9 cellular contexts compared by ENCODE assay signal in genomic region chr11:72308226-72309073, GRCh38.
DNase-seq lines count a peak whose midpoint lies in the region; ATAC-seq lines count a peak whose summit lies in the region.
"Had no signal": no experiment of that assay in that cellular context is flagged by ENCODE, and none has a peak within 500 bp of the region (broad histone marks: within the 10 kb centered on the region; RNA-seq: fewer than 3 reads in every experiment).

No MANE protein-coding gene starts in this region.

- intact Hi-C loops in cardiac septum (cut with DNase I), result no loop called here

- H4K20me1 ChIP-seq in GM23248 (ENCODE audit: insufficient read depth), result no peaks in the 10 kb centered on the region

- DNase-seq in GM23248 (peak; percentile 90), NCI-H510A (lab: John Stamatoyannopoulos, UW) (peak; percentile 74), ecto neural progenitor cell (ENCODE audit: low spot score) (peak; percentile 53), superior temporal gyrus (ENCODE audit: extremely low spot score) (peak; percentile 70), globus pallidus (ENCODE audit: low spot score) (no peak), cardiac septum (ENCODE audit: low spot score) (no peak)
- DNase-seq in activated CD4-positive, alpha-beta T cell treated with anti-CD3 and anti-CD28 coated beads for 48 hours, result no peak

- no peak for ATAC-seq in HG03469 (IDR thresholded peaks at IDR 0.05; ENCODE audit: unreplicated experiment)

- H3K9me3 ChIP-seq in GM23248 (ENCODE audit: low read depth), result no peaks in the 10 kb centered on the region
- H3K9me3 ChIP-seq: SJSA1 had no signal

- H3K79me2 ChIP-seq in GM23248 (ENCODE audit: insufficient read depth), result no peaks in the 10 kb centered on the region

- H3K27me3 ChIP-seq in GM23248 (replicated peaks; ENCODE audit: insufficient read depth), result no peaks in the 10 kb centered on the region
- H3K27me3 ChIP-seq: SJSA1 had no signal

- no peaks in the 10 kb centered on the region for H3K9me2 ChIP-seq in GM23248 (ENCODE audit: insufficient read depth)

- no peaks in the 10 kb centered on the region for H3F3A ChIP-seq in GM23248 (ENCODE audit: insufficient read depth)

- H3K9ac ChIP-seq in GM23248, result no peak overlapping the region

- in situ Hi-C loops in GM23248 (cut with MboI), result no loop called here

- no peak overlapping the region for H2AFZ ChIP-seq in GM23248

- no peak overlapping the region for H3K4me3 ChIP-seq in GM23248
- H3K4me3 ChIP-seq: SJSA1 had no signal

- peak overlapping the region; percentile 29; the same call in 1 of the 2 replicates for H3K27ac ChIP-seq in GM23248
- H3K27ac ChIP-seq: SJSA1 had no signal

- H3K4me1 ChIP-seq in GM23248 (ENCODE audit: insufficient read depth), result peaks cover 13% of the 10 kb centered on the region; the same call in 1 of the 2 replicates
- H3K4me1 ChIP-seq: SJSA1 had no signal

- 68 to 74% methylated on average over 17 of the region's 17 CpGs for WGBS in GM23248 (ENCODE audit: low coverage in 1 of 2, low lambda C conversion rate in 2 of 2, missing lambda C conversion rate in 2 of 2), 2 experiments

- H3K36me3 ChIP-seq in GM23248 (ENCODE audit: low read depth), result no peaks in the 10 kb centered on the region
- H3K36me3 ChIP-seq: SJSA1 had no signal

- H3K4me2 ChIP-seq in GM23248 (ENCODE audit: unreplicated experiment), result peak overlapping the region; percentile 24

Comparison
In these comparisons a context has a peak if more than half of its experiments do, and no peak if none do; other contexts are left out.
1. DNase-seq: peak in GM23248 (single experiment), NCI-H510A (single experiment), ecto neural progenitor cell (single experiment) and superior temporal gyrus (single experiment); none in globus pallidus (single experiment), cardiac septum (single experiment) and activated CD4-positive, alpha-beta T cell treated with anti-CD3 and anti-CD28 coated beads for 48 hours (single experiment).